ENCODE assay signal across 1 cellular context in genomic region chr15:90143176-90143655, GRCh38.
TF ChIP-seq lines count a peak whose summit lies in the region.

No MANE protein-coding gene starts in this region.

TF ChIP-seq in K562, 482 proteins besides CTCF, POLR2A, EP300 and RAD21 (continued from another document and continues in another):
- TF ChIP-seq ZNF592 (IDR thresholded peaks at IDR 0.05) (peak; percentile 97), EP400 (IDR thresholded peaks at IDR 0.05) (peak; percentile 69), TFAM (CRISPR knock-in tag; conservative IDR thresholded peaks at IDR 0.05) (no peak), POU5F1 (IDR thresholded peaks at IDR 0.05; ENCODE audit: borderline replicate concordance, low read depth, low read length, partially characterized antibody) (no peak), RFX5 (IDR thresholded peaks at IDR 0.05; ENCODE audit: low read depth, low read length) (no peak), ZNF41 (CRISPR knock-in tag; conservative IDR thresholded peaks at IDR 0.05) (no peak), USF2 (CRISPR knock-in tag; IDR thresholded peaks at IDR 0.05) (no peak), ID3 (CRISPR knock-in tag; IDR thresholded peaks at IDR 0.05) (no peak), ID3 (tag; IDR thresholded peaks at IDR 0.05) (peak; percentile 78; the same call in 1 of the 2 replicates), HEY1 (CRISPR knock-in tag; IDR thresholded peaks at IDR 0.05; ENCODE audit: borderline replicate concordance) (no peak), GTF2F1 (IDR thresholded peaks at IDR 0.05; ENCODE audit: low read depth, low read length) (no peak), HINFP (tag; conservative IDR thresholded peaks at IDR 0.05; ENCODE audit: low read depth) (peak; percentile 38; the same call in 1 of the 2 replicates), BMI1 (IDR thresholded peaks at IDR 0.05; ENCODE audit: low read length) (no peak), MAFG (tag; conservative IDR thresholded peaks at IDR 0.05) (no peak), CBX2 (IDR thresholded peaks at IDR 0.05; ENCODE audit: insufficient read depth, low read length, poor library complexity, severe bottlenecking) (no peak), CCAR2 (IDR thresholded peaks at IDR 0.05; ENCODE audit: low read depth, low read length) (no peak), PHF20 (IDR thresholded peaks at IDR 0.05; ENCODE audit: partially characterized antibody) (no peak), PCBP2 (IDR thresholded peaks at IDR 0.05; ENCODE audit: low read depth, low read length, poor library complexity, severe bottlenecking) (no peak), ZNF140 (CRISPR knock-in tag; IDR thresholded peaks at IDR 0.05) (no peak), SRSF3 (IDR thresholded peaks at IDR 0.05; ENCODE audit: insufficient read depth, low read length) (no peak), SUPT5H (IDR thresholded peaks at IDR 0.05) (no peak), PYGO2 (tag; IDR thresholded peaks at IDR 0.05) (no peak), CC2D1A (IDR thresholded peaks at IDR 0.05) (peak; percentile 93), POLR2AphosphoS2 (IDR thresholded peaks at IDR 0.05; ENCODE audit: low read length) (no peak), RBFOX2 (IDR thresholded peaks at IDR 0.05; ENCODE audit: low read depth, low read length) (peak; percentile 78), MLX (CRISPR knock-in tag; conservative IDR thresholded peaks at IDR 0.05) (no peak), GATA2 (CRISPR knock-in tag; IDR thresholded peaks at IDR 0.05) (peak; percentile 97), PHF8 (IDR thresholded peaks at IDR 0.05; ENCODE audit: borderline replicate concordance, low read length) (no peak; the same call in 1 of the 2 replicates), MIER1 (IDR thresholded peaks at IDR 0.05; ENCODE audit: low read depth) (no peak), E2F3 (CRISPR knock-in tag; IDR thresholded peaks at IDR 0.05) (peak; percentile 80), DDX20 (tag; IDR thresholded peaks at IDR 0.05; ENCODE audit: low read depth) (no peak), ZBTB49 (CRISPR knock-in tag; IDR thresholded peaks at IDR 0.05; ENCODE audit: borderline replicate concordance) (no peak)
- TF ChIP-seq, protein P1, sequence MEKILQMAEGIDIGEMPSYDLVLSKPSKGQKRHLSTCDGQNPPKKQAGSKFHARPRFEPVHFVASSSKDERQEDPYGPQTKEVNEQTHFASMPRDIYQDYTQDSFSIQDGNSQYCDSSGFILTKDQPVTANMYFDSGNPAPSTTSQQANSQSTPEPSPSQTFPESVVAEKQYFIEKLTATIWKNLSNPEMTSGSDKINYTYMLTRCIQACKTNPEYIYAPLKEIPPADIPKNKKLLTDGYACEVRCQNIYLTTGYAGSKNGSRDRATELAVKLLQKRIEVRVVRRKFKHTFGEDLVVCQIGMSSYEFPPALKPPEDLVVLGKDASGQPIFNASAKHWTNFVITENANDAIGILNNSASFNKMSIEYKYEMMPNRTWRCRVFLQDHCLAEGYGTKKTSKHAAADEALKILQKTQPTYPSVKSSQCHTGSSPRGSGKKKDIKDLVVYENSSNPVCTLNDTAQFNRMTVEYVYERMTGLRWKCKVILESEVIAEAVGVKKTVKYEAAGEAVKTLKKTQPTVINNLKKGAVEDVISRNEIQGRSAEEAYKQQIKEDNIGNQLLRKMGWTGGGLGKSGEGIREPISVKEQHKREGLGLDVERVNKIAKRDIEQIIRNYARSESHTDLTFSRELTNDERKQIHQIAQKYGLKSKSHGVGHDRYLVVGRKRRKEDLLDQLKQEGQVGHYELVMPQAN (IDR thresholded peaks at IDR 0.05; ENCODE audit: borderline replicate concordance) = 0 out of 2 replicates have a peak, but pooled peaks have one; percentile 53
- TF ChIP-seq, protein P2, sequence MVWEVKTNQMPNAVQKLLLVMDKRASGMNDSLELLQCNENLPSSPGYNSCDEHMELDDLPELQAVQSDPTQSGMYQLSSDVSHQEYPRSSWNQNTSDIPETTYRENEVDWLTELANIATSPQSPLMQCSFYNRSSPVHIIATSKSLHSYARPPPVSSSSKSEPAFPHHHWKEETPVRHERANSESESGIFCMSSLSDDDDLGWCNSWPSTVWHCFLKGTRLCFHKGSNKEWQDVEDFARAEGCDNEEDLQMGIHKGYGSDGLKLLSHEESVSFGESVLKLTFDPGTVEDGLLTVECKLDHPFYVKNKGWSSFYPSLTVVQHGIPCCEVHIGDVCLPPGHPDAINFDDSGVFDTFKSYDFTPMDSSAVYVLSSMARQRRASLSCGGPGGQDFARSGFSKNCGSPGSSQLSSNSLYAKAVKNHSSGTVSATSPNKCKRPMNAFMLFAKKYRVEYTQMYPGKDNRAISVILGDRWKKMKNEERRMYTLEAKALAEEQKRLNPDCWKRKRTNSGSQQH (CRISPR knock-in tag; IDR thresholded peaks at IDR 0.05) = no peak
- TF ChIP-seq, protein P3, sequence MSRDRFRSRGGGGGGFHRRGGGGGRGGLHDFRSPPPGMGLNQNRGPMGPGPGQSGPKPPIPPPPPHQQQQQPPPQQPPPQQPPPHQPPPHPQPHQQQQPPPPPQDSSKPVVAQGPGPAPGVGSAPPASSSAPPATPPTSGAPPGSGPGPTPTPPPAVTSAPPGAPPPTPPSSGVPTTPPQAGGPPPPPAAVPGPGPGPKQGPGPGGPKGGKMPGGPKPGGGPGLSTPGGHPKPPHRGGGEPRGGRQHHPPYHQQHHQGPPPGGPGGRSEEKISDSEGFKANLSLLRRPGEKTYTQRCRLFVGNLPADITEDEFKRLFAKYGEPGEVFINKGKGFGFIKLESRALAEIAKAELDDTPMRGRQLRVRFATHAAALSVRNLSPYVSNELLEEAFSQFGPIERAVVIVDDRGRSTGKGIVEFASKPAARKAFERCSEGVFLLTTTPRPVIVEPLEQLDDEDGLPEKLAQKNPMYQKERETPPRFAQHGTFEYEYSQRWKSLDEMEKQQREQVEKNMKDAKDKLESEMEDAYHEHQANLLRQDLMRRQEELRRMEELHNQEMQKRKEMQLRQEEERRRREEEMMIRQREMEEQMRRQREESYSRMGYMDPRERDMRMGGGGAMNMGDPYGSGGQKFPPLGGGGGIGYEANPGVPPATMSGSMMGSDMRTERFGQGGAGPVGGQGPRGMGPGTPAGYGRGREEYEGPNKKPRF (IDR thresholded peaks at IDR 0.05; ENCODE audit: low read depth, low read length) = no peak
- TF ChIP-seq, protein P4, sequence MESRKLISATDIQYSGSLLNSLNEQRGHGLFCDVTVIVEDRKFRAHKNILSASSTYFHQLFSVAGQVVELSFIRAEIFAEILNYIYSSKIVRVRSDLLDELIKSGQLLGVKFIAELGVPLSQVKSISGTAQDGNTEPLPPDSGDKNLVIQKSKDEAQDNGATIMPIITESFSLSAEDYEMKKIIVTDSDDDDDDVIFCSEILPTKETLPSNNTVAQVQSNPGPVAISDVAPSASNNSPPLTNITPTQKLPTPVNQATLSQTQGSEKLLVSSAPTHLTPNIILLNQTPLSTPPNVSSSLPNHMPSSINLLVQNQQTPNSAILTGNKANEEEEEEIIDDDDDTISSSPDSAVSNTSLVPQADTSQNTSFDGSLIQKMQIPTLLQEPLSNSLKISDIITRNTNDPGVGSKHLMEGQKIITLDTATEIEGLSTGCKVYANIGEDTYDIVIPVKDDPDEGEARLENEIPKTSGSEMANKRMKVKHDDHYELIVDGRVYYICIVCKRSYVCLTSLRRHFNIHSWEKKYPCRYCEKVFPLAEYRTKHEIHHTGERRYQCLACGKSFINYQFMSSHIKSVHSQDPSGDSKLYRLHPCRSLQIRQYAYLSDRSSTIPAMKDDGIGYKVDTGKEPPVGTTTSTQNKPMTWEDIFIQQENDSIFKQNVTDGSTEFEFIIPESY (CRISPR knock-in tag; IDR thresholded peaks at IDR 0.05) = peak; percentile 67
- TF ChIP-seq, protein P5, sequence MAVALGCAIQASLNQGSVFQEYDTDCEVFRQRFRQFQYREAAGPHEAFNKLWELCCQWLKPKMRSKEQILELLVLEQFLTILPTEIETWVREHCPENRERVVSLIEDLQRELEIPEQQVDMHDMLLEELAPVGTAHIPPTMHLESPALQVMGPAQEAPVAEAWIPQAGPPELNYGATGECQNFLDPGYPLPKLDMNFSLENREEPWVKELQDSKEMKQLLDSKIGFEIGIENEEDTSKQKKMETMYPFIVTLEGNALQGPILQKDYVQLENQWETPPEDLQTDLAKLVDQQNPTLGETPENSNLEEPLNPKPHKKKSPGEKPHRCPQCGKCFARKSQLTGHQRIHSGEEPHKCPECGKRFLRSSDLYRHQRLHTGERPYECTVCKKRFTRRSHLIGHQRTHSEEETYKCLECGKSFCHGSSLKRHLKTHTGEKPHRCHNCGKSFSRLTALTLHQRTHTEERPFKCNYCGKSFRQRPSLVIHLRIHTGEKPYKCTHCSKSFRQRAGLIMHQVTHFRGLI (CRISPR knock-in tag; IDR thresholded peaks at IDR 0.05) = peak; percentile 93; the same call in 1 of the 2 replicates
